ENCODE assay signal across 15 cellular contexts in the genomic region with DNA sequence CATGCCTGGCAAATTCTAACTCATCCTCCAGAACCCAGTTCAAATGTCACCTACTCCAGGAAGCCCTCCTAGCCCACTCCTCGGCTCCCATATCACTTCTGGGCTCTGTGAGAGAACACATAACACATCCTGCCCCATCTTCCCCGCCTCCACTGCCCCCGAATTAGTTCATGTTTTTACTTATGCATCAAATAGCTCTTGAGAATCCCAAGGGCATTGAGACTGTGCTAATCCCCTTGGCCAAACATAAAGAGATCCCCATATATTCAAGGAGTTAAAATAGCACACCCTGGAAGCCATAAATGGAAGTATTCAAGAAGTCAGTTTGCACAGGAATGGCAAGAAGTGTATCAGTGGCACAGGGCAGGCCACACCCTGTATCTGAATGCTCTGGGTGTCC. TPM values are rescaled to one million over a fixed set of nuclear protein-coding genes. Genes with fewer than 3 reads are reported as not detected.
A peak's percentile ranks its signal among the peaks of the same experiment; 100 is the strongest.
DNase-seq lines count a peak whose midpoint lies in the region; ATAC-seq and TF ChIP-seq lines count a peak whose summit lies in the region.
"Had no signal": no experiment of that assay in that cellular context is flagged by ENCODE, and none has a peak within 500 bp of the region (broad histone marks: within the 10 kb centered on the region; RNA-seq: fewer than 3 reads in every experiment).

No MANE protein-coding gene starts in this region.

- H3K27me3 ChIP-seq in endodermal cell (ENCODE audit: control insufficient read depth, insufficient read depth, low read length, poor library complexity, severe bottlenecking) = no peaks in the 10 kb centered on the region

- no peak overlapping the region for H3K9ac ChIP-seq in endodermal cell (ENCODE audit: extremely low read depth, low read length, poor library complexity, severe bottlenecking)

- H3K27ac ChIP-seq in endodermal cell (ENCODE audit: low read depth, low read length) = no peak overlapping the region
- H3K27ac ChIP-seq: epithelial cell of prostate had no signal

- TF ChIP-seq CTCF in endodermal cell (conservative IDR thresholded peaks at IDR 0.05) (no peak), type B pancreatic cell (conservative IDR thresholded peaks at IDR 0.05) (no peak)

- H3K4me3 ChIP-seq in endodermal cell (ENCODE audit: low read length) = no peak overlapping the region
- H3K4me3 ChIP-seq: smooth muscle cell had no signal

- H3K9me3 Mint-ChIP-seq in activated naive CD4-positive, alpha-beta T cell treated with anti-CD3 and anti-CD28 coated beads, Interleukin-2, amount 50 U/mL, for 24 hours = no peaks in the 10 kb centered on the region
- H3K9me3 Mint-ChIP-seq in T-cell (no peaks in the 10 kb centered on the region), endodermal cell (peaks cover 7% of the 10 kb centered on the region), type B pancreatic cell (no peaks in the 10 kb centered on the region)

- H3K27me3 Mint-ChIP-seq in activated naive CD4-positive, alpha-beta T cell treated with anti-CD3 and anti-CD28 coated beads, Interleukin-2, amount 50 U/mL, for 24 hours = no peaks in the 10 kb centered on the region
- H3K27me3 Mint-ChIP-seq in T-cell (peaks cover 0 to 4% of the 10 kb centered on the region in 2 donors), endodermal cell (ENCODE audit: insufficient read depth) (no peaks in the 10 kb centered on the region), type B pancreatic cell (no peaks in the 10 kb centered on the region)

- peak overlapping the region; percentile 80 for H3K4me3 Mint-ChIP-seq in activated naive CD4-positive, alpha-beta T cell treated with anti-CD3 and anti-CD28 coated beads, Interleukin-2, amount 50 U/mL, for 24 hours
- H3K4me3 Mint-ChIP-seq in T-cell (peak overlapping the region; percentile 74 to 82 (median 78)), endodermal cell (peak overlapping the region; percentile 89), type B pancreatic cell (peak overlapping the region; percentile 79)

- H3K4me1 Mint-ChIP-seq in activated naive CD4-positive, alpha-beta T cell treated with anti-CD3 and anti-CD28 coated beads, Interleukin-2, amount 50 U/mL, for 24 hours = peaks cover 29% of the 10 kb centered on the region
- H3K4me1 Mint-ChIP-seq in T-cell (peaks cover 20 to 29% (median 28%) of the 10 kb centered on the region in 3 donors), endodermal cell (peaks cover 13% of the 10 kb centered on the region), type B pancreatic cell (ENCODE audit: unreplicated experiment) (peaks cover 18% of the 10 kb centered on the region)

- ATAC-seq in T-cell (replicated peaks in 1 of 4) (no peak), GM21576 (IDR thresholded peaks at IDR 0.05; ENCODE audit: unreplicated experiment) (no peak)

- 63 to 92% methylated on average over 3 of the region's 3 CpGs for WGBS in endodermal cell (ENCODE audit: insufficient coverage in 1 of 2, insufficient read length in 1 of 2), 2 experiments

- H3K27ac Mint-ChIP-seq in activated naive CD4-positive, alpha-beta T cell treated with anti-CD3 and anti-CD28 coated beads, Interleukin-2, amount 50 U/mL, for 24 hours = peak overlapping the region; percentile 11
- peak overlapping the region in 1 of 2 donors; percentile 66 for H3K27ac Mint-ChIP-seq in T-cell
- no peak overlapping the region for H3K27ac Mint-ChIP-seq in endodermal cell
- H3K27ac Mint-ChIP-seq in type B pancreatic cell = peak overlapping the region; percentile 79

- no peaks in the 10 kb centered on the region for H3K4me1 ChIP-seq in endodermal cell (ENCODE audit: control insufficient read depth, insufficient read depth, low read length)

- peaks cover 6% of the 10 kb centered on the region for H3K36me3 ChIP-seq in endodermal cell (ENCODE audit: control insufficient read depth, insufficient read depth, low read length)

- no peak for DNase-seq in activated naive CD4-positive, alpha-beta T cell treated with Interleukin-2 at 50 U/mL for 16 hours
- DNase-seq in T-cell (no peak), endodermal cell (no peak), type B pancreatic cell (ENCODE audit: extremely low spot score, unreplicated experiment) (no peak), HT-29 (ENCODE audit: low spot score) (no peak), NCI-H1436 treated with DMSO at 0.1 percent for 48 hours (lab: John Stamatoyannopoulos, UW) (no peak)
- DNase-seq: AML-193, H7, midbrain, NCI-H510A, substantia nigra had no signal

- CTCF ChIA-PET in T-cell (lab: Charles Lee) = interaction anchor here in 1 of 2 donors (0.7 kb wide), 1 partner anchor 271 kb away, joined by 3 read pairs; no protein-coding TSS in a partner anchor

- POLR2A ChIA-PET in T-cell (lab: Charles Lee) = no interaction called here

- peaks cover 4% of the 10 kb centered on the region for H3K36me3 Mint-ChIP-seq in activated naive CD4-positive, alpha-beta T cell treated with anti-CD3 and anti-CD28 coated beads, Interleukin-2, amount 50 U/mL, for 24 hours
- H3K36me3 Mint-ChIP-seq in T-cell (peaks cover 16% of the 10 kb centered on the region), endodermal cell (ENCODE audit: low read depth) (peaks cover 10% of the 10 kb centered on the region), type B pancreatic cell (peaks cover 9% of the 10 kb centered on the region)

- H3K9me3 ChIP-seq in endodermal cell (ENCODE audit: control insufficient read depth, low read length) = no peaks in the 10 kb centered on the region

RNA-seq across cellular contexts. Expression of a gene that starts 2.0 kb away (rescaled TPM):
- total RNA-seq in T-cell = 100 to 1,000 TPM; 114 to 183 (median 127) TPM
- 100 to 1,000 TPM in 1 of 2 donors, 10 to 100 TPM in 1; 71.1 to 103 TPM for total RNA-seq in endodermal cell
- polyA plus RNA-seq in endodermal cell (2013, experiment 1 of 2) = 40.4 TPM
- polyA plus RNA-seq in endodermal cell (2013, experiment 2 of 2) = 41.5 TPM
- 85.1 and 93.6 TPM in 2 replicates for total RNA-seq in type B pancreatic cell (ENCODE audit: low replicate concordance)
- total RNA-seq in HT-29 (2014; rRNA removed; shearing (Covaris generic)) = 19.3 and 25.8 TPM in 2 replicates
